In the genomic region with DNA sequence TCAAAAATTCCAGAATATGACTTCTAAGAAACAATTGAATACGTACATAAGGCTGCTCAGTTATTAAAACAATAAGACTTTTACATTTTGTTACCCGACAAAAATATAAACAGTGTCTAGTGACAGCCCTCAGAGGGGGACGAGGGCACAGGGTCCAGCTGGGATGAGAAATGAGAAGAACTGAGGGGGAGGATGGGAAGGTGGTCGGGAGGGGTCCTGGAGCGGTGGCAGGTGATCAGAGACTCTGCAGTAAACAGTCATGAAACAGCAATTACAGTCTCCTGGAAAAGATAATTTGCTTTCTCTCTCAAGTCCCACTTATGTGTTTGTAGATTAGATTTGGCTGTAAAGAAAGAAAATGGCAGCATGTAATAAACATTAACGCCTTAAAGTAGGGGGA, we compare ENCODE assay signal across 11 cellular contexts. TPM values are rescaled to one million over a fixed set of nuclear protein-coding genes. Genes with fewer than 3 reads are reported as not detected.
DNase-seq lines count a peak whose midpoint lies in the region; ATAC-seq and TF ChIP-seq lines count a peak whose summit lies in the region.
"Had no signal": no experiment of that assay in that cellular context is flagged by ENCODE, and none has a peak within 500 bp of the region (broad histone marks: within the 10 kb centered on the region; RNA-seq: fewer than 3 reads in every experiment).

No MANE protein-coding gene starts in this region.

- H3K9me3 ChIP-seq in lung (ENCODE audit: control insufficient read depth in 2 of 2, insufficient read depth in 1 of 2, low read length in 1 of 2), result no peaks in the 10 kb centered on the region
- no peaks in the 10 kb centered on the region for H3K9me3 ChIP-seq in thyroid gland
- H3K9me3 ChIP-seq in GM23248 (ENCODE audit: low read depth), result no peaks in the 10 kb centered on the region
- H3K9me3 ChIP-seq: HAP-1, MG63, mucosa of descending colon had no signal

- H3K27me3 ChIP-seq in brain microvascular endothelial cell (replicated peaks) (no peaks in the 10 kb centered on the region), lung (ENCODE audit: control insufficient read depth, insufficient read depth) (no peaks in the 10 kb centered on the region), thyroid gland (no peaks in the 10 kb centered on the region), GM23248 (replicated peaks; ENCODE audit: insufficient read depth) (no peaks in the 10 kb centered on the region)
- H3K27me3 ChIP-seq: MG63 had no signal

- H4K20me1 ChIP-seq in GM23248 (ENCODE audit: insufficient read depth), result no peaks in the 10 kb centered on the region; the same call in 1 of the 2 replicates

- H3K4me3 ChIP-seq in brain microvascular endothelial cell (ENCODE audit: low read depth, low read length), result no peak overlapping the region
- H3K4me3 ChIP-seq in lung, result no peak overlapping the region
- H3K4me3 ChIP-seq in thyroid gland (replicated peaks in 1 of 3), result no peak overlapping the region
- H3K4me3 ChIP-seq in GM23248, result no peak overlapping the region
- H3K4me3 ChIP-seq: HAP-1, MG63, mucosa of descending colon had no signal

- TF ChIP-seq POLR2A in thyroid gland (IDR thresholded peaks at IDR 0.05), result no peak

- no peaks in the 10 kb centered on the region for H3K9me3 Mint-ChIP-seq in activated naive CD4-positive, alpha-beta T cell treated with anti-CD3 and anti-CD28 coated beads for 36 hours

- H2AFZ ChIP-seq in GM23248, result no peak overlapping the region

- CTCF ChIA-PET in activated naive CD4-positive, alpha-beta T cell treated with anti-CD3 and anti-CD28 coated beads for 36 hours (lab: Charles Lee), result interaction anchor here (0.6 to 1.0 kb wide), 3 partner anchors 41 to 140 kb away, joined by 3 to 4 read pairs (median 3); no protein-coding TSS in a partner anchor

- H3K27ac ChIP-seq in brain microvascular endothelial cell (peak overlapping the region; percentile 95), lung (ENCODE audit: low read depth in 1 of 2, low read length in 1 of 2) (peak overlapping the region; percentile 37 to 75), thyroid gland (peak overlapping the region in 2 of 3 donors; percentile 59 to 62), GM23248 (no peak overlapping the region)

- H3K36me3 Mint-ChIP-seq in activated naive CD4-positive, alpha-beta T cell treated with anti-CD3 and anti-CD28 coated beads for 36 hours (ENCODE audit: low read depth), result peaks cover 1% of the 10 kb centered on the region

- H3K79me2 ChIP-seq in GM23248 (ENCODE audit: insufficient read depth), result peaks cover 98% of the 10 kb centered on the region

- no peak for ATAC-seq in lung (ENCODE audit: insufficient read depth, low FRiP score)

- peaks cover 18 to 20% of the 10 kb centered on the region in 2 donors for H3K4me1 ChIP-seq in lung (ENCODE audit: control insufficient read depth in 2 of 2, insufficient read depth in 2 of 2, low read length in 2 of 2)
- peaks cover 41 to 56% of the 10 kb centered on the region in 2 donors for H3K4me1 ChIP-seq in thyroid gland
- peaks cover 23% of the 10 kb centered on the region for H3K4me1 ChIP-seq in GM23248 (ENCODE audit: insufficient read depth)

- intact Hi-C loops in activated naive CD4-positive, alpha-beta T cell treated with anti-CD3 and anti-CD28 coated beads for 36 hours (cut with micrococcal nuclease), result loop anchor here (1.0 to 10.0 kb wide), 2 partner anchors 41 to 64 kb away; no protein-coding TSS in a partner anchor
- intact Hi-C loops in thyroid gland (cut with DNase I), result no loop called here

- no peak overlapping the region for H3K27ac Mint-ChIP-seq in activated naive CD4-positive, alpha-beta T cell treated with anti-CD3 and anti-CD28 coated beads for 36 hours

- no peaks in the 10 kb centered on the region for H3F3A ChIP-seq in GM23248 (ENCODE audit: insufficient read depth)

- H3K36me3 ChIP-seq in brain microvascular endothelial cell (replicated peaks) (no peaks in the 10 kb centered on the region), lung (ENCODE audit: control insufficient read depth in 2 of 2, insufficient read depth in 2 of 2, low read length in 2 of 2) (no peaks in the 10 kb centered on the region), thyroid gland (no peaks in the 10 kb centered on the region), GM23248 (ENCODE audit: low read depth) (0 out of 2 replicates have a peak, but pooled peaks cover 4% of the 10 kb centered on the region)
- H3K36me3 ChIP-seq: HAP-1 had no signal

- H3K4me1 Mint-ChIP-seq in activated naive CD4-positive, alpha-beta T cell treated with anti-CD3 and anti-CD28 coated beads for 36 hours (ENCODE audit: low read depth), result peaks cover 62% of the 10 kb centered on the region

- H3K27me3 Mint-ChIP-seq in activated naive CD4-positive, alpha-beta T cell treated with anti-CD3 and anti-CD28 coated beads for 36 hours (ENCODE audit: low read depth), result no peaks in the 10 kb centered on the region

- H3K9me2 ChIP-seq in GM23248 (ENCODE audit: insufficient read depth), result no peaks in the 10 kb centered on the region

- TF ChIP-seq CTCF in brain microvascular endothelial cell (IDR thresholded peaks at IDR 0.05; ENCODE audit: low read depth, low read length, missing control alignments) (no peak), lung (IDR thresholded peaks at IDR 0.05; ENCODE audit: control extremely low read depth, extremely low read depth) (no peak), thyroid gland (IDR thresholded peaks at IDR 0.05) (no peak)

- peak overlapping the region; percentile 64 for H3K4me3 Mint-ChIP-seq in activated naive CD4-positive, alpha-beta T cell treated with anti-CD3 and anti-CD28 coated beads for 36 hours

- DNase-seq in activated naive CD4-positive, alpha-beta T cell treated with anti-CD3 and anti-CD28 coated beads for 36 hours, result no peak
- no peak for DNase-seq in activated naive CD4-positive, alpha-beta T cell treated with Interleukin-2 at 50 U/mL for 16 hours
- DNase-seq in brain microvascular endothelial cell (no peak), lung (ENCODE audit: low spot score) (no peak), thyroid gland (no peak), retina (no peak), NCI-H2227 treated with DMSO at 0.1 percent for 48 hours (lab: John Stamatoyannopoulos, UW) (no peak), GM23248 (no peak)
- DNase-seq: MG63 had no signal

- WGBS in lung, 2 donors, result 59 to 75% methylated on average over 6 of the region's 6 CpGs
- 87% methylated on average over 6 of the region's 6 CpGs for WGBS in thyroid gland, 2 donors
- WGBS in GM23248 (ENCODE audit: low coverage in 1 of 2, low lambda C conversion rate in 2 of 2, missing lambda C conversion rate in 2 of 2), 2 experiments, result 84 to 88% methylated on average over 6 of the region's 6 CpGs

- no peak overlapping the region for H3K4me2 ChIP-seq in GM23248 (ENCODE audit: unreplicated experiment)

- H3K9ac ChIP-seq in GM23248, result no peak overlapping the region

- in situ Hi-C loops in brain microvascular endothelial cell (cut with HindIII; ENCODE audit: low pct_ligation_motif_present, low sequenced_read_pairs) (no loop called here), GM23248 (cut with MboI) (no loop called here)

RNA-seq across cellular contexts. Expression of a gene that starts 56.0 kb away (rescaled TPM):
- 10 to 100 TPM; 31.2 to 32.9 TPM for total RNA-seq in activated naive CD4-positive, alpha-beta T cell treated with anti-CD3 and anti-CD28 coated beads for 36 hours
- total RNA-seq in lung, result 100 to 1,000 TPM in 1 of 2 donors, 10 to 100 TPM in 1; 75.6 to 149 TPM
- polyA plus RNA-seq in lung, result 10 to 100 TPM; 40.3 to 92.5 TPM
- 10 to 100 TPM; 75.4 to 90.1 (median 87.9) TPM for total RNA-seq in thyroid gland
- total RNA-seq in GM23248 (2014; rRNA removed; shearing (Covaris generic)), result 35.5 and 43.7 TPM in 2 replicates
- 36.0 and 36.5 TPM in 2 replicates for polyA plus RNA-seq in GM23248 (2016; fragmentation: Nextera tagmentation; extraction: Ambion mirVana)
